Comparison of ENCODE assay signal across 1 cellular context in the genomic region with DNA sequence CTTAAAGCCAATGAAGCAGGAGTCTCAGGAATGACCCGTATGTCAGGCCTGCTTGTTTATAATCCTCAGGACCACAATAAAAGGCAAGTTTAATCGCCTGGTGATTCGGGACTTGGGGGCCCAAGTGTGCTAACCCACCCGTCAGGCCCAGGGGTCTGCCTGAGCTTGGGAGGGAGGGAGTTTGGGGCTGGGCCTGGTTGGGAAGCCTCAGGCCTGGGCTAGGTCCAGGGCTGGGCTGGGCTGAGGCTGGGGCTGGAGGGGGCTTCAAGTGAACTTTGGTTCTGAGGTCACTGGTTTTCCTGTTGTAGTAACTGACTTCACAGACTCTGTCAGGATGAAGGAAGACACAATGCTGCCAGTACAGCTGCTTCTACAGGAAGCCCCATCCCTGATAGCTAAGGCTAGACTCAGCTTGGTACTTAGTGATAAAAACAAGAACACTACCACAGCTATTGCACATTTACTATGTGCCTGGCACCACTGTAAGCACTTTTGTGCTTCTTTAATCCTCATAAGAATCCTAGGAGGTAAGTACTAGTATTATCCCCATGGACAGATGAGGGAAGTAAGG.
TF ChIP-seq lines count a peak whose summit lies in the region.

No MANE protein-coding gene starts in this region.

TF ChIP-seq in WTC11, 78 proteins besides CTCF, POLR2A, EP300 and RAD21 (continued from another document):
- TF ChIP-seq, protein P1, sequence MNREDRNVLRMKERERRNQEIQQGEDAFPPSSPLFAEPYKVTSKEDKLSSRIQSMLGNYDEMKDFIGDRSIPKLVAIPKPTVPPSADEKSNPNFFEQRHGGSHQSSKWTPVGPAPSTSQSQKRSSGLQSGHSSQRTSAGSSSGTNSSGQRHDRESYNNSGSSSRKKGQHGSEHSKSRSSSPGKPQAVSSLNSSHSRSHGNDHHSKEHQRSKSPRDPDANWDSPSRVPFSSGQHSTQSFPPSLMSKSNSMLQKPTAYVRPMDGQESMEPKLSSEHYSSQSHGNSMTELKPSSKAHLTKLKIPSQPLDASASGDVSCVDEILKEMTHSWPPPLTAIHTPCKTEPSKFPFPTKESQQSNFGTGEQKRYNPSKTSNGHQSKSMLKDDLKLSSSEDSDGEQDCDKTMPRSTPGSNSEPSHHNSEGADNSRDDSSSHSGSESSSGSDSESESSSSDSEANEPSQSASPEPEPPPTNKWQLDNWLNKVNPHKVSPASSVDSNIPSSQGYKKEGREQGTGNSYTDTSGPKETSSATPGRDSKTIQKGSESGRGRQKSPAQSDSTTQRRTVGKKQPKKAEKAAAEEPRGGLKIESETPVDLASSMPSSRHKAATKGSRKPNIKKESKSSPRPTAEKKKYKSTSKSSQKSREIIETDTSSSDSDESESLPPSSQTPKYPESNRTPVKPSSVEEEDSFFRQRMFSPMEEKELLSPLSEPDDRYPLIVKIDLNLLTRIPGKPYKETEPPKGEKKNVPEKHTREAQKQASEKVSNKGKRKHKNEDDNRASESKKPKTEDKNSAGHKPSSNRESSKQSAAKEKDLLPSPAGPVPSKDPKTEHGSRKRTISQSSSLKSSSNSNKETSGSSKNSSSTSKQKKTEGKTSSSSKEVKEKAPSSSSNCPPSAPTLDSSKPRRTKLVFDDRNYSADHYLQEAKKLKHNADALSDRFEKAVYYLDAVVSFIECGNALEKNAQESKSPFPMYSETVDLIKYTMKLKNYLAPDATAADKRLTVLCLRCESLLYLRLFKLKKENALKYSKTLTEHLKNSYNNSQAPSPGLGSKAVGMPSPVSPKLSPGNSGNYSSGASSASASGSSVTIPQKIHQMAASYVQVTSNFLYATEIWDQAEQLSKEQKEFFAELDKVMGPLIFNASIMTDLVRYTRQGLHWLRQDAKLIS (CRISPR knock-in tag; IDR thresholded peaks at IDR 0.05; ENCODE audit: borderline replicate concordance) = no peak
- TF ChIP-seq ETV6 (CRISPR knock-in tag; IDR thresholded peaks at IDR 0.05) = no peak
- no peak for TF ChIP-seq FOXP1 (CRISPR knock-in tag; IDR thresholded peaks at IDR 0.05; ENCODE audit: borderline replicate concordance)
- no peak for TF ChIP-seq RELA (CRISPR knock-in tag; IDR thresholded peaks at IDR 0.05; ENCODE audit: borderline replicate concordance)
- TF ChIP-seq SOX15 (CRISPR knock-in tag; IDR thresholded peaks at IDR 0.05) = no peak
- no peak for TF ChIP-seq MYBL2 (CRISPR knock-in tag; IDR thresholded peaks at IDR 0.05)
- no peak for TF ChIP-seq NFATC4 (CRISPR knock-in tag; IDR thresholded peaks at IDR 0.05)
- TF ChIP-seq NFYB (CRISPR knock-in tag; conservative IDR thresholded peaks at IDR 0.05; ENCODE audit: low read depth) = no peak
- no peak for TF ChIP-seq SP1 (CRISPR knock-in tag; conservative IDR thresholded peaks at IDR 0.05)
- no peak for TF ChIP-seq ZNF263 (CRISPR knock-in tag; IDR thresholded peaks at IDR 0.05; ENCODE audit: low read depth)
- TF ChIP-seq, protein P2, sequence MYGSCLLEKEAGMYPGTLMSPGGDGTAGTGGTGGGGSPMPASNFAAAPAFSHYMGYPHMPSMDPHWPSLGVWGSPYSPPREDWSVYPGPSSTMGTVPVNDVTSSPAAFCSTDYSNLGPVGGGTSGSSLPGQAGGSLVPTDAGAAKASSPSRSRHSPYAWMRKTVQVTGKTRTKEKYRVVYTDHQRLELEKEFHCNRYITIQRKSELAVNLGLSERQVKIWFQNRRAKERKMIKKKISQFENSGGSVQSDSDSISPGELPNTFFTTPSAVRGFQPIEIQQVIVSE (CRISPR knock-in tag; IDR thresholded peaks at IDR 0.05; ENCODE audit: borderline replicate concordance) = no peak
- TF ChIP-seq, protein P3, sequence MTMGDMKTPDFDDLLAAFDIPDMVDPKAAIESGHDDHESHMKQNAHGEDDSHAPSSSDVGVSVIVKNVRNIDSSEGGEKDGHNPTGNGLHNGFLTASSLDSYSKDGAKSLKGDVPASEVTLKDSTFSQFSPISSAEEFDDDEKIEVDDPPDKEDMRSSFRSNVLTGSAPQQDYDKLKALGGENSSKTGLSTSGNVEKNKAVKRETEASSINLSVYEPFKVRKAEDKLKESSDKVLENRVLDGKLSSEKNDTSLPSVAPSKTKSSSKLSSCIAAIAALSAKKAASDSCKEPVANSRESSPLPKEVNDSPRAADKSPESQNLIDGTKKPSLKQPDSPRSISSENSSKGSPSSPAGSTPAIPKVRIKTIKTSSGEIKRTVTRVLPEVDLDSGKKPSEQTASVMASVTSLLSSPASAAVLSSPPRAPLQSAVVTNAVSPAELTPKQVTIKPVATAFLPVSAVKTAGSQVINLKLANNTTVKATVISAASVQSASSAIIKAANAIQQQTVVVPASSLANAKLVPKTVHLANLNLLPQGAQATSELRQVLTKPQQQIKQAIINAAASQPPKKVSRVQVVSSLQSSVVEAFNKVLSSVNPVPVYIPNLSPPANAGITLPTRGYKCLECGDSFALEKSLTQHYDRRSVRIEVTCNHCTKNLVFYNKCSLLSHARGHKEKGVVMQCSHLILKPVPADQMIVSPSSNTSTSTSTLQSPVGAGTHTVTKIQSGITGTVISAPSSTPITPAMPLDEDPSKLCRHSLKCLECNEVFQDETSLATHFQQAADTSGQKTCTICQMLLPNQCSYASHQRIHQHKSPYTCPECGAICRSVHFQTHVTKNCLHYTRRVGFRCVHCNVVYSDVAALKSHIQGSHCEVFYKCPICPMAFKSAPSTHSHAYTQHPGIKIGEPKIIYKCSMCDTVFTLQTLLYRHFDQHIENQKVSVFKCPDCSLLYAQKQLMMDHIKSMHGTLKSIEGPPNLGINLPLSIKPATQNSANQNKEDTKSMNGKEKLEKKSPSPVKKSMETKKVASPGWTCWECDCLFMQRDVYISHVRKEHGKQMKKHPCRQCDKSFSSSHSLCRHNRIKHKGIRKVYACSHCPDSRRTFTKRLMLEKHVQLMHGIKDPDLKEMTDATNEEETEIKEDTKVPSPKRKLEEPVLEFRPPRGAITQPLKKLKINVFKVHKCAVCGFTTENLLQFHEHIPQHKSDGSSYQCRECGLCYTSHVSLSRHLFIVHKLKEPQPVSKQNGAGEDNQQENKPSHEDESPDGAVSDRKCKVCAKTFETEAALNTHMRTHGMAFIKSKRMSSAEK (CRISPR knock-in tag; IDR thresholded peaks at IDR 0.05; ENCODE audit: borderline replicate concordance) = no peak
